Comparison of ENCODE assay signal across 9 cellular contexts in genomic region chr11:45102361-45102809, GRCh38. TPM values are rescaled to one million over a fixed set of nuclear protein-coding genes. Genes with fewer than 3 reads are reported as not detected.
A peak's percentile ranks its signal among the peaks of the same experiment; 100 is the strongest.
DNase-seq lines count a peak whose midpoint lies in the region; ATAC-seq lines count a peak whose summit lies in the region.
"Had no signal": no experiment of that assay in that cellular context is flagged by ENCODE, and none has a peak within 500 bp of the region (broad histone marks: within the 10 kb centered on the region; RNA-seq: fewer than 3 reads in every experiment).

No MANE protein-coding gene starts in this region.

- peak overlapping the region in 6 of 7 donors; percentile 77 to 89 (median 82) for H3K4me3 Mint-ChIP-seq in CD8-positive, alpha-beta memory T cell
- no peak overlapping the region for H3K4me3 Mint-ChIP-seq in activated naive CD8-positive, alpha-beta T cell treated with anti-CD3 and anti-CD28 coated beads, Interleukin-2, amount 10 ng/mL, durations not matched to agents 7 days and 5 days
- H3K4me3 Mint-ChIP-seq in natural killer cell treated with Interleukin-12 subunit alpha and Interleukin-12 subunit beta and Interleukin-15 and Interleukin-18, amount 100 ng/mL, for 72 hours: peak overlapping the region; percentile 58

- peak; percentile 10 for ATAC-seq in HG03432 (IDR thresholded peaks at IDR 0.05; ENCODE audit: unreplicated experiment)
- peak; percentile 8 for ATAC-seq in activated naive CD8-positive, alpha-beta T cell treated with anti-CD3 and anti-CD28 coated beads, Interleukin-2, amount 10 ng/mL, durations not matched to agents 7 days and 5 days (ENCODE audit: low read depth)
- peak; percentile 14 to 66 for ATAC-seq in natural killer cell treated with Interleukin-12 subunit alpha and Interleukin-12 subunit beta and Interleukin-15 and Interleukin-18, amount 100 ng/mL, for 72 hours

- DNase-seq in CD8-positive, alpha-beta memory T cell: no peak
- peak; percentile 51 for DNase-seq in activated naive CD8-positive, alpha-beta T cell treated with anti-CD3 and anti-CD28 coated beads, Interleukin-2, amount 10 ng/mL, durations not matched to agents 7 days and 5 days
- DNase-seq in natural killer cell treated with Interleukin-12 subunit alpha and Interleukin-12 subunit beta and Interleukin-15 and Interleukin-18, amount 100 ng/mL, for 72 hours (ENCODE audit: low spot score): no peak
- DNase-seq in NCI-H1092 treated with DMSO at 0.1 percent for 48 hours (lab: John Stamatoyannopoulos, UW) (no peak), NCI-H2081 (lab: John Stamatoyannopoulos, UW) (no peak), NCI-H69 (lab: John Stamatoyannopoulos, UW) (no peak)
- DNase-seq: DMS 273 treated with DMSO at 0.1 percent for 48 hours had no signal

- H3K9me3 ChIP-seq in CD8-positive, alpha-beta memory T cell (ENCODE audit: low read length): no peaks in the 10 kb centered on the region

- peaks cover 18% of the 10 kb centered on the region for H3K4me1 ChIP-seq in CD8-positive, alpha-beta memory T cell (ENCODE audit: insufficient read depth, low read length)

- H3K36me3 Mint-ChIP-seq in CD8-positive, alpha-beta memory T cell: no peaks in the 10 kb centered on the region
- no peaks in the 10 kb centered on the region for H3K36me3 Mint-ChIP-seq in activated naive CD8-positive, alpha-beta T cell treated with anti-CD3 and anti-CD28 coated beads, Interleukin-2, amount 10 ng/mL, durations not matched to agents 7 days and 5 days
- no peaks in the 10 kb centered on the region for H3K36me3 Mint-ChIP-seq in natural killer cell treated with Interleukin-12 subunit alpha and Interleukin-12 subunit beta and Interleukin-15 and Interleukin-18, amount 100 ng/mL, for 72 hours

- H3K27me3 ChIP-seq in CD8-positive, alpha-beta memory T cell (ENCODE audit: insufficient read depth, low read length, poor library complexity, severe bottlenecking): no peaks in the 10 kb centered on the region
- H3K27me3 ChIP-seq: cardiac muscle cell had no signal

- CTCF ChIA-PET in CD8-positive, alpha-beta memory T cell (lab: Charles Lee): interaction anchor here (0.7 to 18.3 kb wide), 24 partner anchors 9 to 541 kb away, joined by 3 to 1027 read pairs (median 4); partner anchors contain the start of gene TP53I11

- H3K36me3 ChIP-seq in CD8-positive, alpha-beta memory T cell (ENCODE audit: insufficient read depth, low read length): no peaks in the 10 kb centered on the region
- H3K36me3 ChIP-seq: cardiac muscle cell had no signal

- H3K27ac ChIP-seq in CD8-positive, alpha-beta memory T cell (ENCODE audit: low read depth, low read length): no peak overlapping the region
- H3K27ac ChIP-seq: cardiac muscle cell had no signal

- peaks cover 0 to 5% of the 10 kb centered on the region in 2 donors for H3K27me3 Mint-ChIP-seq in CD8-positive, alpha-beta memory T cell
- peaks cover 16% of the 10 kb centered on the region for H3K27me3 Mint-ChIP-seq in activated naive CD8-positive, alpha-beta T cell treated with anti-CD3 and anti-CD28 coated beads, Interleukin-2, amount 10 ng/mL, durations not matched to agents 7 days and 5 days
- peaks cover 22% of the 10 kb centered on the region in 2 donors for H3K27me3 Mint-ChIP-seq in natural killer cell treated with Interleukin-12 subunit alpha and Interleukin-12 subunit beta and Interleukin-15 and Interleukin-18, amount 100 ng/mL, for 72 hours

- no peaks in the 10 kb centered on the region for H3K9me3 Mint-ChIP-seq in CD8-positive, alpha-beta memory T cell
- H3K9me3 Mint-ChIP-seq in activated naive CD8-positive, alpha-beta T cell treated with anti-CD3 and anti-CD28 coated beads, Interleukin-2, amount 10 ng/mL, durations not matched to agents 7 days and 5 days: no peaks in the 10 kb centered on the region
- no peaks in the 10 kb centered on the region for H3K9me3 Mint-ChIP-seq in natural killer cell treated with Interleukin-12 subunit alpha and Interleukin-12 subunit beta and Interleukin-15 and Interleukin-18, amount 100 ng/mL, for 72 hours

- POLR2A ChIA-PET in CD8-positive, alpha-beta memory T cell (lab: Charles Lee): interaction anchor here (0.7 to 2.9 kb wide), 5 partner anchors 8 to 166 kb away, joined by 3 to 17 read pairs (median 5); partner anchors contain the start of gene TP53I11
- POLR2A ChIA-PET in activated naive CD8-positive, alpha-beta T cell treated with anti-CD3 and anti-CD28 coated beads, Interleukin-2, amount 10 ng/mL, durations not matched to agents 7 days and 5 days (lab: Charles Lee): interaction anchor here (1.7 to 4.9 kb wide), 2 partner anchors 22 to 165 kb away, joined by 7 to 29 read pairs; no protein-coding TSS in a partner anchor

- H3K27ac Mint-ChIP-seq in CD8-positive, alpha-beta memory T cell: peak overlapping the region; percentile 64 to 94 (median 87)
- peak overlapping the region; percentile 82 for H3K27ac Mint-ChIP-seq in activated naive CD8-positive, alpha-beta T cell treated with anti-CD3 and anti-CD28 coated beads, Interleukin-2, amount 10 ng/mL, durations not matched to agents 7 days and 5 days
- H3K27ac Mint-ChIP-seq in natural killer cell treated with Interleukin-12 subunit alpha and Interleukin-12 subunit beta and Interleukin-15 and Interleukin-18, amount 100 ng/mL, for 72 hours: peak overlapping the region; percentile 10 to 17

- peak overlapping the region; percentile 21 for H3K4me3 ChIP-seq in CD8-positive, alpha-beta memory T cell (ENCODE audit: low read length)
- H3K4me3 ChIP-seq: cardiac muscle cell had no signal

- peaks cover 24 to 32% (median 31%) of the 10 kb centered on the region in 3 donors for H3K4me1 Mint-ChIP-seq in CD8-positive, alpha-beta memory T cell
- peaks cover 11% of the 10 kb centered on the region for H3K4me1 Mint-ChIP-seq in activated naive CD8-positive, alpha-beta T cell treated with anti-CD3 and anti-CD28 coated beads, Interleukin-2, amount 10 ng/mL, durations not matched to agents 7 days and 5 days
- peaks cover 23 to 27% of the 10 kb centered on the region in 2 donors for H3K4me1 Mint-ChIP-seq in natural killer cell treated with Interleukin-12 subunit alpha and Interleukin-12 subunit beta and Interleukin-15 and Interleukin-18, amount 100 ng/mL, for 72 hours (ENCODE audit: low read depth in 2 of 2)

RNA-seq across cellular contexts. Expression of gene PRDM11, which starts 44.1 kb away (rescaled TPM):
- total RNA-seq in CD8-positive, alpha-beta memory T cell: 1 to 10 TPM; 5.6 to 7.7 TPM
- polyA plus RNA-seq in CD8-positive, alpha-beta memory T cell: 3.1 TPM
- 1 to 10 TPM; 6.5 to 7.3 TPM for total RNA-seq in activated naive CD8-positive, alpha-beta T cell treated with anti-CD3 and anti-CD28 coated beads, Interleukin-2, amount 10 ng/mL, durations not matched to agents 7 days and 5 days
- 1 to 10 TPM; 3.5 to 6.6 TPM for total RNA-seq in natural killer cell treated with Interleukin-12 subunit alpha and Interleukin-12 subunit beta and Interleukin-15 and Interleukin-18, amount 100 ng/mL, for 72 hours

Comparison
In these comparisons a context has a peak if more than half of its experiments do, and no peak if none do; other contexts are left out.
1. H3K27ac Mint-ChIP-seq: peak in every context shown above with its lines; median percentile 87 in CD8-positive, alpha-beta memory T cell; 82 in activated naive CD8-positive, alpha-beta T cell treated with anti-CD3 and anti-CD28 coated beads, Interleukin-2, amount 10 ng/mL, durations not matched to agents 7 days and 5 days; 14 in natural killer cell treated with Interleukin-12 subunit alpha and Interleukin-12 subunit beta and Interleukin-15 and Interleukin-18, amount 100 ng/mL, for 72 hours.